Comparison of ENCODE assay signal across 1 cellular context in genomic region chr7:148588168-148588890, GRCh38.
TF ChIP-seq lines count a peak whose summit lies in the region.

No MANE protein-coding gene starts in this region.

TF ChIP-seq in GM23338, 12 proteins besides CTCF, POLR2A, EP300 and RAD21 (continued from another document):
- no peak for TF ChIP-seq ZNF462 (CRISPR knock-in tag; IDR thresholded peaks at IDR 0.05)
